11 cellular contexts compared by ENCODE assay signal in the genomic region with DNA sequence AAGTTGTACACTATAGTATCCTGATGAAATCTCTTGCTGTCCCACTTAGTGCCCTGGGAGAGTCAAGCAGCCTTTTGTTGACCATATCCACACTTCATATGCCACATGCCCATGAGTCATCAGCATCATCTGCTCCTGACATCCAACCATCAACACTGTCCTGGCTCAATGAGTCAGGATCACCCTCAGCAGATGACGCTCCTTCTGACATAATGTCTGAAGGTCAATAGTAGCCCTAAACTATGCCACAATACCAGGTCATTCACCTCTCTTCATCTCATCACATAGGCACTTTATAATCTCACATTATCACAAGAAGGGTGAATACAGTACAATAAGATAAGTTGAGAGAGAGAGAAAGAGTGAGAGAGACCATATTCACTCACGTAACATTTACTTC.
A peak's percentile ranks its signal among the peaks of the same experiment; 100 is the strongest.
DNase-seq lines count a peak whose midpoint lies in the region; ATAC-seq lines count a peak whose summit lies in the region.
"Had no signal": no experiment of that assay in that cellular context is flagged by ENCODE, and none has a peak within 500 bp of the region (broad histone marks: within the 10 kb centered on the region; RNA-seq: fewer than 3 reads in every experiment).

No MANE protein-coding gene starts in this region.

- H3K4me1 Mint-ChIP-seq in activated CD4-positive, alpha-beta memory T cell treated with anti-CD3 and anti-CD28 coated beads, Interleukin-2, amount 10 ng/mL, durations not matched to agents 7 days and 5 days, result no peaks in the 10 kb centered on the region

- DNase-seq in AG08395 (ENCODE audit: low spot score) (peak; percentile 62), HT1080 (ENCODE audit: low read depth) (peak; percentile 94), astrocyte of the hippocampus (ENCODE audit: low read depth, low spot score) (peak; percentile 28), kidney glomerular epithelial cell (lab: John Stamatoyannopoulos, UW) (peak; percentile 33), germinal center (ENCODE audit: low spot score) (no peak), DMS114 treated with DMSO at 0.1 percent for 48 hours (lab: John Stamatoyannopoulos, UW; ENCODE audit: unreplicated experiment) (no peak)
- DNase-seq in activated CD4-positive, alpha-beta memory T cell treated with anti-CD3 and anti-CD28 coated beads, Interleukin-2, amount 10 ng/mL, durations not matched to agents 7 days and 5 days, result no peak
- DNase-seq: activated CD8-positive, alpha-beta memory T cell treated with anti-CD3 and anti-CD28 coated beads for 24 hours; NCI-H345; stimulated activated CD8-positive, alpha-beta memory T cell treated with anti-CD3 and anti-CD28 coated beads, Interleukin-4, amount 100 ng/mL, for 48 hours had no signal

- ATAC-seq in GM19397 (IDR thresholded peaks at IDR 0.05; ENCODE audit: unreplicated experiment), result no peak

- H3K36me3 Mint-ChIP-seq in activated CD4-positive, alpha-beta memory T cell treated with anti-CD3 and anti-CD28 coated beads, Interleukin-2, amount 10 ng/mL, durations not matched to agents 7 days and 5 days (ENCODE audit: low read depth), result no peaks in the 10 kb centered on the region

- CTCF ChIA-PET in activated CD4-positive, alpha-beta memory T cell treated with anti-CD3 and anti-CD28 coated beads, Interleukin-2, amount 10 ng/mL, durations not matched to agents 7 days and 5 days (lab: Charles Lee), result no interaction called here

- no peaks in the 10 kb centered on the region for H3K9me3 Mint-ChIP-seq in activated CD4-positive, alpha-beta memory T cell treated with anti-CD3 and anti-CD28 coated beads, Interleukin-2, amount 10 ng/mL, durations not matched to agents 7 days and 5 days

- H3K4me3 Mint-ChIP-seq in activated CD4-positive, alpha-beta memory T cell treated with anti-CD3 and anti-CD28 coated beads, Interleukin-2, amount 10 ng/mL, durations not matched to agents 7 days and 5 days, result no peak overlapping the region

- no peak overlapping the region for H3K27ac Mint-ChIP-seq in activated CD4-positive, alpha-beta memory T cell treated with anti-CD3 and anti-CD28 coated beads, Interleukin-2, amount 10 ng/mL, durations not matched to agents 7 days and 5 days

- H3K27me3 Mint-ChIP-seq in activated CD4-positive, alpha-beta memory T cell treated with anti-CD3 and anti-CD28 coated beads, Interleukin-2, amount 10 ng/mL, durations not matched to agents 7 days and 5 days, result no peaks in the 10 kb centered on the region

- POLR2A ChIA-PET in activated CD4-positive, alpha-beta memory T cell treated with anti-CD3 and anti-CD28 coated beads, Interleukin-2, amount 10 ng/mL, durations not matched to agents 7 days and 5 days (lab: Charles Lee), result no interaction called here

Comparison
In these comparisons a context has a peak if more than half of its experiments do, and no peak if none do; other contexts are left out.
1. DNase-seq: peak in AG08395 (single experiment), HT1080 (single experiment), astrocyte of the hippocampus (single experiment) and kidney glomerular epithelial cell (single experiment); none in germinal center (single experiment), DMS114 treated with DMSO at 0.1 percent for 48 hours (single experiment) and activated CD4-positive, alpha-beta memory T cell treated with anti-CD3 and anti-CD28 coated beads, Interleukin-2, amount 10 ng/mL, durations not matched to agents 7 days and 5 days (single experiment).